In the genomic region with DNA sequence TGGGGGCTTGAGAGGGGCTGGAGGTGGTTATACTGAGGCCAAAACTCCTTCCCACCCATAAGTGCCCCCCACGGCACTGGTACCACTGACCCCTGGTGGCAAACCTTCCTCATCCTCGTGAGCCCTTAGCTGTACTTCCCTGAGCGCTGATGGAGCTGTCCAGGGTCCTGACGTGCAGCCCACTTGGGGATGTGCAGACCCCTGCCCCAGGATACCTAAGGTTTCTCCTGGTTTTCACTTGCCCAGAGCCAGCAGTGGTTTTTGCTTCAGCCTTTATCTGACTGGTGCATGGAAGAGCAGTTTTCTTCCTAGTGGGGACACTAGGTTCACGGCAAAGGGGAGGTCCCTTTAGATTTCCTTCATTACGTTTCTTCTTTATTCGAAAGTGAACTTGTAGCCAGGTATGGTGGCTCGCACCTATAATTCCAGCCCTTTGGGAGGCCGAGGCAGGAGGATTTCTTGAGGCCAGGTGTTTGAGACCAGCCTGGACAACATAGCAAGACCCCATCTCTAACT, we compare ENCODE assay signal across 11 cellular contexts. TPM values are rescaled to one million over a fixed set of nuclear protein-coding genes. Genes with fewer than 3 reads are reported as not detected.
A peak's percentile ranks its signal among the peaks of the same experiment; 100 is the strongest.
DNase-seq lines count a peak whose midpoint lies in the region; ATAC-seq, FAIRE-seq and TF ChIP-seq lines count a peak whose summit lies in the region.
"Had no signal": no experiment of that assay in that cellular context is flagged by ENCODE, and none has a peak within 500 bp of the region (broad histone marks: within the 10 kb centered on the region; RNA-seq: fewer than 3 reads in every experiment).

No MANE protein-coding gene starts in this region.

- in situ Hi-C loops in GM12878 (cut with MboI): loop anchor here (25.0 kb wide), 1 partner anchor 531 kb away; the partner anchor contains the start of gene SLC7A10

- 16% methylated on average over 9 of the region's 9 CpGs for WGBS in GM12878 (ENCODE audit: insufficient coverage, insufficient replicate concordance, low lambda C conversion rate, missing lambda C conversion rate)

- peak; percentile 78 for DNase-seq in activated CD4-positive, alpha-beta T cell treated with anti-CD3 and anti-CD28 coated beads, Interleukin-2, amount 10 ng/mL, durations not matched to agents 24 days and 14 days
- no peak for DNase-seq in activated CD4-positive, alpha-beta T cell treated with anti-CD3 and anti-CD28 coated beads for 1 hour
- DNase-seq in MG63 (peak; percentile 23), GM12878 (ENCODE audit: low read depth, low spot score) (no peak), neural crest cell (ENCODE audit: low read depth, low spot score) (peak; percentile 81), NCI-H2107 treated with DMSO at 0.1 percent for 48 hours (lab: John Stamatoyannopoulos, UW; ENCODE audit: unreplicated experiment) (no peak), middle frontal gyrus (ENCODE audit: extremely low spot score, low spot score) (no peak)
- DNase-seq: C1 segment of cervical spinal cord, KG1, T1000 had no signal

- no TSS peak for BruUV-seq in GM12878 (replicated peaks; lab: Mats Ljungman, UMichigan)

- TF ChIP-seq RAD21 in GM12878 (IDR thresholded peaks at IDR 0.05; ENCODE audit: insufficient read depth, low read depth, low read length): no peak

- TF ChIP-seq CTCF in GM12878 (IDR thresholded peaks at IDR 0.05 in 2 of 3, conservative IDR thresholded peaks at IDR 0.05 in 1 of 3; ENCODE audit: control insufficient read depth in 2 of 3, extremely low read depth in 1 of 3, insufficient read depth in 1 of 3, low read depth in 3 of 3, low read length in 3 of 3) (no peak), neural crest cell (conservative IDR thresholded peaks at IDR 0.05) (peak; percentile 51)

- H3K27me3 Mint-ChIP-seq in activated CD4-positive, alpha-beta T cell treated with anti-CD3 and anti-CD28 coated beads, Interleukin-2, amount 10 ng/mL, durations not matched to agents 24 days and 14 days: no peaks in the 10 kb centered on the region
- peaks cover 39% of the 10 kb centered on the region for H3K27me3 Mint-ChIP-seq in neural crest cell (ENCODE audit: low read depth)

- CTCF ChIA-PET in GM12878 (lab: Yijun Ruan, JAX): interaction anchor here (1.0 to 4.9 kb wide), 4 partner anchors 10 to 338 kb away, joined by 3 to 40 read pairs (median 8); no protein-coding TSS in a partner anchor

- RAD21 ChIA-PET in GM12878 (lab: Charles Lee; ENCODE audit: unreplicated experiment): no interaction called here

- SMC1A ChIA-PET in GM12878 (lab: Charles Lee; ENCODE audit: uncharacterized antibody, unreplicated experiment): interaction anchor here (1.1 kb wide), 1 partner anchor 337 kb away, joined by 3 read pairs; no protein-coding TSS in a partner anchor

- H3K27ac ChIP-seq in GM12878 (ENCODE audit: control insufficient read depth, insufficient read depth): no peak overlapping the region

- H4K20me1 ChIP-seq in GM12878 (ENCODE audit: control insufficient read depth, insufficient read depth): 0 out of 2 replicates have a peak, but pooled peaks cover 3% of the 10 kb centered on the region

- H3K27me3 ChIP-seq in MG63 (peaks cover 26% of the 10 kb centered on the region), GM12878 (replicated peaks in 1 of 2; ENCODE audit: control insufficient read depth in 2 of 2, insufficient read depth in 2 of 2, low read length in 1 of 2) (no peaks in the 10 kb centered on the region)

- TF ChIP-seq POLR2A in GM12878 (IDR thresholded peaks at IDR 0.05; ENCODE audit: low read depth, low read length): no peak

- no peak for FAIRE-seq in GM12878 (lab: Jason Lieb, UNC)

- H3K36me3 Mint-ChIP-seq in activated CD4-positive, alpha-beta T cell treated with anti-CD3 and anti-CD28 coated beads, Interleukin-2, amount 10 ng/mL, durations not matched to agents 24 days and 14 days (ENCODE audit: low read depth): no peaks in the 10 kb centered on the region
- H3K36me3 Mint-ChIP-seq in neural crest cell (ENCODE audit: low read depth): no peaks in the 10 kb centered on the region

- H3K36me3 ChIP-seq in MG63: no peaks in the 10 kb centered on the region
- no peaks in the 10 kb centered on the region for H3K36me3 ChIP-seq in GM12878 (ENCODE audit: control insufficient read depth in 2 of 2, insufficient read depth in 2 of 2, low read length in 1 of 2)

- H3K4me2 ChIP-seq in GM12878 (ENCODE audit: control insufficient read depth, insufficient read depth): no peak overlapping the region

- no peak overlapping the region for H2AFZ ChIP-seq in GM12878 (ENCODE audit: control insufficient read depth, low read depth, low read length)

- H3K4me3 Mint-ChIP-seq in activated CD4-positive, alpha-beta T cell treated with anti-CD3 and anti-CD28 coated beads, Interleukin-2, amount 10 ng/mL, durations not matched to agents 24 days and 14 days: no peak overlapping the region
- H3K4me3 Mint-ChIP-seq in neural crest cell: no peak overlapping the region

- intact Hi-C loops in activated CD4-positive, alpha-beta T cell treated with anti-CD3 and anti-CD28 coated beads, Interleukin-2, amount 10 ng/mL, durations not matched to agents 24 days and 14 days (cut with micrococcal nuclease): no loop called here
- intact Hi-C loops in GM12878 (cut with micrococcal nuclease; ENCODE audit: unreplicated experiment): no loop called here

- no peak for TF ChIP-seq EP300 in GM12878 (IDR thresholded peaks at IDR 0.05; ENCODE audit: borderline replicate concordance in 1 of 2, control insufficient read depth in 1 of 2, low read depth in 2 of 2, low read length in 2 of 2)

- no peaks in the 10 kb centered on the region for H3K4me1 Mint-ChIP-seq in activated CD4-positive, alpha-beta T cell treated with anti-CD3 and anti-CD28 coated beads, Interleukin-2, amount 10 ng/mL, durations not matched to agents 24 days and 14 days
- H3K4me1 Mint-ChIP-seq in neural crest cell: no peaks in the 10 kb centered on the region

- no peaks in the 10 kb centered on the region for H3K9me3 Mint-ChIP-seq in activated CD4-positive, alpha-beta T cell treated with anti-CD3 and anti-CD28 coated beads, Interleukin-2, amount 10 ng/mL, durations not matched to agents 24 days and 14 days
- H3K9me3 Mint-ChIP-seq in neural crest cell: no peaks in the 10 kb centered on the region

- no peaks in the 10 kb centered on the region for H3K9me3 ChIP-seq in MG63
- H3K9me3 ChIP-seq in GM12878 (replicated peaks; ENCODE audit: control insufficient read depth, insufficient read depth, low read length): no peaks in the 10 kb centered on the region

- ATAC-seq in GM12878 (no peak), GM18867 (IDR thresholded peaks at IDR 0.05; ENCODE audit: unreplicated experiment) (no peak)

- no peak overlapping the region for H3K4me3 ChIP-seq in MG63
- no peak overlapping the region for H3K4me3 ChIP-seq in GM12878

- no peak overlapping the region for H3K9ac ChIP-seq in GM12878 (ENCODE audit: control insufficient read depth, insufficient read depth, low read length)

- no peaks in the 10 kb centered on the region for H3K4me1 ChIP-seq in GM12878 (ENCODE audit: control insufficient read depth, insufficient read depth, low read length)

- H3K27ac Mint-ChIP-seq in activated CD4-positive, alpha-beta T cell treated with anti-CD3 and anti-CD28 coated beads, Interleukin-2, amount 10 ng/mL, durations not matched to agents 24 days and 14 days: no peak overlapping the region
- H3K27ac Mint-ChIP-seq in neural crest cell (ENCODE audit: unreplicated experiment): no peak overlapping the region

- no peaks in the 10 kb centered on the region for H3K79me2 ChIP-seq in GM12878 (ENCODE audit: control insufficient read depth, insufficient read depth, low read length)

- POLR2A ChIA-PET in GM12878 (lab: Charles Lee): no interaction called here

RNA-seq across cellular contexts. Expression of gene KCTD15, which starts 28.7 kb away (rescaled TPM):
- total RNA-seq in activated CD4-positive, alpha-beta T cell treated with anti-CD3 and anti-CD28 coated beads, Interleukin-2, amount 10 ng/mL, durations not matched to agents 24 days and 14 days: 10.6 and 12.1 TPM in 2 replicates
- 72.5 and 81.7 TPM in 2 replicates for total RNA-seq in MG63 (2014; rRNA removed; shearing (Covaris generic); ENCODE audit: low replicate concordance)
- not detected in 2 replicates for total RNA-seq in GM12878 (2013; cell fraction: nucleolus; rRNA removed)
- total RNA-seq in GM12878 (2014; rRNA removed) (not detected in 2 replicates), GM12878 (2014; rRNA removed; fragmentation: Illumina TruSeq; extraction: Trizol) (not detected in 2 replicates), GM12878 (2021) (0.11 TPM in 1 of 2 replicates, not detected in the other), neural crest cell (58.3 and 59.1 TPM in 2 replicates)
- polyA plus RNA-seq in GM12878 (2011; ENCODE audit: low read depth): not detected
- polyA plus RNA-seq in GM12878 (2011; rRNA removed) (not detected in 2 replicates), GM12878 (2014; fragmentation: Illumina TruSeq; extraction: Trizol) (not detected in 2 replicates), GM12878 (2014; fragmentation: Nextera tagmentation; extraction: Ambion mirVana) (not detected), GM12878 (2014; rRNA removed) (not detected in 2 replicates), GM12878 (2016; fragmentation: Nextera tagmentation; extraction: Ambion mirVana) (not detected)
- polyA plus RNA-seq in GM12878 (2011; cell fraction: cytosol; rRNA removed): 0.01 and 0.13 TPM in 2 replicates
- polyA plus RNA-seq in GM12878 (2011; cell fraction: nucleus; rRNA removed): 0.16 and 0.18 TPM in 2 replicates
- polyA plus RNA-seq in GM12878 (2012): not detected in 2 replicates
- polyA minus RNA-seq in GM12878 (2011; rRNA and poly(A)+ RNA removed): 0.41 TPM in 1 of 2 replicates, not detected in the other
- polyA minus RNA-seq in GM12878 (2011; cell fraction: cytosol; rRNA and poly(A)+ RNA removed): 1.6 TPM in 1 of 2 replicates, not detected in the other
- not detected in 2 replicates for polyA minus RNA-seq in GM12878 (2011; cell fraction: nucleus; rRNA and poly(A)+ RNA removed)

Comparison
In these comparisons a context has a peak if more than half of its experiments do, and no peak if none do; other contexts are left out.
1. DNase-seq: peak in activated CD4-positive, alpha-beta T cell treated with anti-CD3 and anti-CD28 coated beads, Interleukin-2, amount 10 ng/mL, durations not matched to agents 24 days and 14 days (single experiment), MG63 (single experiment) and neural crest cell (single experiment); none in activated CD4-positive, alpha-beta T cell treated with anti-CD3 and anti-CD28 coated beads for 1 hour (single experiment), GM12878 (single experiment), NCI-H2107 treated with DMSO at 0.1 percent for 48 hours (single experiment) and middle frontal gyrus (single experiment).
2. RNA of gene KCTD15, which starts 28.7 kb away (total RNA-seq): 72.5 to 81.7 TPM in MG63, 58.3 to 59.1 TPM in neural crest cell and 10.6 to 12.1 TPM in activated CD4-positive, alpha-beta T cell treated with anti-CD3 and anti-CD28 coated beads, Interleukin-2, amount 10 ng/mL, durations not matched to agents 24 days and 14 days; 0.11 TPM in GM12878; every median in the first group is over 10 times any median in the second.